In genomic region chrX:130170752-130171445, GRCh38 we compare ENCODE assay signal across 8 cellular contexts. TPM values are rescaled to one million over a fixed set of nuclear protein-coding genes. Genes with fewer than 3 reads are reported as not detected.
DNase-seq lines count a peak whose midpoint lies in the region; ATAC-seq, FAIRE-seq and TF ChIP-seq lines count a peak whose summit lies in the region.

No MANE protein-coding gene starts in this region.

- H3K4me3 ChIP-seq in HUES6 (ENCODE audit: low read depth, low read length): peak overlapping the region; percentile 69
- H3K4me3 ChIP-seq in OCI-LY7 (ENCODE audit: low read depth, low read length, poor library complexity, severe bottlenecking): peak overlapping the region; percentile 63
- H3K4me3 ChIP-seq in pancreas: peak overlapping the region in 2 of 4 donors; percentile 20 to 30
- no peak overlapping the region for H3K4me3 ChIP-seq in PC-9

- peak overlapping the region; percentile 85 for H2AFZ ChIP-seq in OCI-LY7 (ENCODE audit: low read length)
- no peak overlapping the region for H2AFZ ChIP-seq in PC-9

- H3K4me1 ChIP-seq in HUES6 (ENCODE audit: control insufficient read depth, insufficient read depth, low read length) (peaks cover 20% of the 10 kb centered on the region; the same call in 1 of the 2 replicates), OCI-LY7 (ENCODE audit: insufficient read depth, low read length, poor library complexity, severe bottlenecking) (peaks cover 56% of the 10 kb centered on the region), pancreas (no peaks in the 10 kb centered on the region), PC-9 (replicated peaks; ENCODE audit: insufficient read depth) (peaks cover 40% of the 10 kb centered on the region)

- peaks cover 24% of the 10 kb centered on the region for H3F3A ChIP-seq in PC-9 (ENCODE audit: insufficient read depth, low read depth)

- no peak overlapping the region for H3K9ac ChIP-seq in HUES6 (ENCODE audit: low read length)

- FAIRE-seq in pancreas (lab: Jason Lieb, UNC): no peak

- H3K9me2 ChIP-seq in OCI-LY7 (ENCODE audit: insufficient read depth, low read length) (no peaks in the 10 kb centered on the region), PC-9 (ENCODE audit: insufficient read depth) (no peaks in the 10 kb centered on the region)

- H3K27me3 ChIP-seq in HUES6 (ENCODE audit: control insufficient read depth, insufficient read depth, low read length) (peaks cover 48% of the 10 kb centered on the region), pancreas (peaks cover 0 to 9% (median 3%) of the 10 kb centered on the region in 4 donors), PC-9 (ENCODE audit: insufficient read depth, low read depth) (no peaks in the 10 kb centered on the region)

- no TSS peak for BruUV-seq in OCI-LY7 (replicated peaks; lab: Mats Ljungman, UMichigan)
- no TSS peak for BruUV-seq in PC-9 (replicated peaks; lab: Mats Ljungman, UMichigan)

- peak overlapping the region; percentile 74 for H3K4me2 ChIP-seq in OCI-LY7 (ENCODE audit: low read length)
- no peak overlapping the region for H3K4me2 ChIP-seq in PC-9

- TF ChIP-seq CTCF in OCI-LY7 (conservative IDR thresholded peaks at IDR 0.05; ENCODE audit: low read length) (no peak), pancreas (IDR thresholded peaks at IDR 0.05) (no peak), PC-9 (conservative IDR thresholded peaks at IDR 0.05) (no peak)

- no peaks in the 10 kb centered on the region for H4K20me1 ChIP-seq in OCI-LY7 (ENCODE audit: insufficient read depth, low read length)
- no peaks in the 10 kb centered on the region for H4K20me1 ChIP-seq in PC-9 (ENCODE audit: insufficient read depth)

- POLR2A ChIA-PET in OCI-LY7 (lab: Charles Lee): interaction anchor here (2.3 kb wide), 1 partner anchor 16 kb away, joined by 8 read pairs; no protein-coding TSS in a partner anchor
- POLR2A ChIA-PET in PC-9 (lab: Charles Lee; ENCODE audit: unreplicated experiment): no interaction called here

- peak; percentile 28 for ATAC-seq in GM19468 (IDR thresholded peaks at IDR 0.05; ENCODE audit: extremely low read depth, unreplicated experiment)
- ATAC-seq in pancreas: peak; percentile 8 to 60 (median 39)

- 8 to 31% methylated on average over 27 to 35 of the region's 36 CpGs for WGBS in pancreas, 2 donors

- intact Hi-C loops in OCI-LY7 (cut with micrococcal nuclease; ENCODE audit: unreplicated experiment): loop anchor here (10.0 kb wide), 1 partner anchor 386 kb away; no protein-coding TSS in a partner anchor
- intact Hi-C loops in pancreas (cut with DNase I): no loop called here
- intact Hi-C loops in PC-9 (cut with micrococcal nuclease; ENCODE audit: unreplicated experiment): no loop called here

- H3K9me3 ChIP-seq in HUES6 (ENCODE audit: control insufficient read depth, insufficient read depth, low read depth, low read length) (no peaks in the 10 kb centered on the region), OCI-LY7 (ENCODE audit: low read length) (no peaks in the 10 kb centered on the region), pancreas (no peaks in the 10 kb centered on the region), PC-9 (ENCODE audit: insufficient read depth, low read depth) (no peaks in the 10 kb centered on the region)

- CTCF ChIA-PET in OCI-LY7 (lab: Charles Lee; ENCODE audit: unreplicated experiment) (interaction anchor here (1.4 kb wide), 1 partner anchor 86 kb away, joined by 3 read pairs; no protein-coding TSS in a partner anchor), PC-9 (lab: Charles Lee) (interaction anchor here (0.6 kb wide), 1 partner anchor 570 kb away, joined by 3 read pairs; no protein-coding TSS in a partner anchor)

- H3K79me2 ChIP-seq in OCI-LY7 (ENCODE audit: insufficient read depth, low read depth, low read length) (no peaks in the 10 kb centered on the region), PC-9 (ENCODE audit: low read depth) (no peaks in the 10 kb centered on the region)

- DNase-seq in D341Med (ENCODE audit: low spot score) (peak; percentile 83), OCI-LY7 (ENCODE audit: low spot score) (peak; percentile 71), globus pallidus (ENCODE audit: low spot score) (peak; percentile 94), pancreas (peak in 1 of 6 donors; percentile 53), PC-9 (no peak)
- peak; percentile 86 for DNase-seq in activated effector memory CD4-positive, alpha-beta T cell treated with anti-CD3 and anti-CD28 coated beads, Interleukin-2, amount 50 U/mL, for 16 hours

- H3K27ac ChIP-seq in HUES6 (ENCODE audit: low read depth, low read length): no peak overlapping the region
- H3K27ac ChIP-seq in OCI-LY7 (ENCODE audit: low read depth, low read length, poor library complexity, severe bottlenecking): peak overlapping the region; percentile 28
- H3K27ac ChIP-seq in pancreas: no peak overlapping the region
- no peak overlapping the region for H3K27ac ChIP-seq in PC-9

- H3K36me3 ChIP-seq in HUES6 (ENCODE audit: control insufficient read depth, insufficient read depth, low read length) (no peaks in the 10 kb centered on the region), OCI-LY7 (ENCODE audit: insufficient read depth, low read length) (no peaks in the 10 kb centered on the region), pancreas (no peaks in the 10 kb centered on the region), PC-9 (ENCODE audit: low read depth) (no peaks in the 10 kb centered on the region)

RNA-seq across cellular contexts. Expression of gene RAB33A, which starts 0.9 kb away (rescaled TPM):
- total RNA-seq in OCI-LY7 (2014; rRNA removed; shearing (Covaris generic)): 0.28 and 0.92 TPM in 2 replicates
- total RNA-seq in OCI-LY7 (2022) (0.68 and 2.1 TPM in 2 replicates), pancreas (under 1 TPM in 1 of 6 donors, not detected in 5; 0.17 TPM), PC-9 (2021) (0.57 and 0.95 TPM in 2 replicates)
- under 1 TPM; 0.23 to 0.38 TPM for polyA plus RNA-seq in pancreas

RNA-seq across cellular contexts. Expression of gene AIFM1, which starts 5.3 kb away (rescaled TPM):
- 23.1 and 28.8 TPM in 2 replicates for total RNA-seq in OCI-LY7 (2014; rRNA removed; shearing (Covaris generic))
- total RNA-seq in OCI-LY7 (2022) (39.4 and 45.7 TPM in 2 replicates), pancreas (10 to 100 TPM; 12.1 to 19.7 (median 15.3) TPM), PC-9 (2021) (70.1 and 83.3 TPM in 2 replicates)
- polyA plus RNA-seq in pancreas: 10 to 100 TPM; 12.5 to 19.6 TPM

Comparison
In these comparisons a context has a peak if more than half of its experiments do, and no peak if none do; other contexts are left out.
1. DNase-seq: peak in D341Med (single experiment), OCI-LY7 (single experiment), activated effector memory CD4-positive, alpha-beta T cell treated with anti-CD3 and anti-CD28 coated beads, Interleukin-2, amount 50 U/mL, for 16 hours (single experiment) and globus pallidus (single experiment); none in PC-9 (0 of 2).